In genomic region chr11:115527534-115528125, GRCh38 we compare ENCODE assay signal across 18 cellular contexts. TPM values are rescaled to one million over a fixed set of nuclear protein-coding genes. Genes with fewer than 3 reads are reported as not detected.
DNase-seq lines count a peak whose midpoint lies in the region; ATAC-seq lines count a peak whose summit lies in the region.
"Had no signal": no experiment of that assay in that cellular context is flagged by ENCODE, and none has a peak within 500 bp of the region (broad histone marks: within the 10 kb centered on the region; RNA-seq: fewer than 3 reads in every experiment).

No MANE protein-coding gene starts in this region.

- CTCF ChIA-PET in activated CD4-positive, alpha-beta memory T cell treated with anti-CD3 and anti-CD28 coated beads, Interleukin-2, amount 10 ng/mL, durations not matched to agents 7 days and 5 days (lab: Charles Lee), result no interaction called here

- H3K36me3 ChIP-seq in H7 (replicated peaks; ENCODE audit: control insufficient read depth, insufficient read depth, low read length) (no peaks in the 10 kb centered on the region), trophoblast cell (ENCODE audit: control insufficient read depth in 1 of 2, insufficient read depth in 2 of 2, low read length in 2 of 2) (no peaks in the 10 kb centered on the region), Karpas-422 (ENCODE audit: insufficient read depth, low read length) (no peaks in the 10 kb centered on the region)
- H3K36me3 ChIP-seq: BLaER1, uterus had no signal

- H4K12ac ChIP-seq in trophoblast cell (ENCODE audit: low read depth, low read length), result no peak overlapping the region

- H3K9me3 Mint-ChIP-seq in activated CD4-positive, alpha-beta memory T cell treated with anti-CD3 and anti-CD28 coated beads, Interleukin-2, amount 10 ng/mL, durations not matched to agents 7 days and 5 days, result no peaks in the 10 kb centered on the region
- H3K9me3 Mint-ChIP-seq: activated naive CD8-positive, alpha-beta T cell treated with anti-CD3 and anti-CD28 coated beads, Interleukin-2, amount 10 ng/mL, durations not matched to agents 7 days and 5 days had no signal

- POLR2A ChIA-PET in activated CD4-positive, alpha-beta memory T cell treated with anti-CD3 and anti-CD28 coated beads, Interleukin-2, amount 10 ng/mL, durations not matched to agents 7 days and 5 days (lab: Charles Lee), result no interaction called here

- no peaks in the 10 kb centered on the region for H3K27me3 Mint-ChIP-seq in activated CD4-positive, alpha-beta memory T cell treated with anti-CD3 and anti-CD28 coated beads, Interleukin-2, amount 10 ng/mL, durations not matched to agents 7 days and 5 days

- H3K27ac ChIP-seq in trophoblast cell (ENCODE audit: low read depth, low read length) (no peak overlapping the region), Karpas-422 (ENCODE audit: low read length) (no peak overlapping the region)
- H3K27ac ChIP-seq: BLaER1, uterus had no signal

- H3K4me2 ChIP-seq in trophoblast cell (ENCODE audit: low read length) (peak overlapping the region; percentile 38), Karpas-422 (ENCODE audit: low read depth, low read length, poor library complexity, severe bottlenecking) (no peak overlapping the region)
- H3K4me2 ChIP-seq: BLaER1 had no signal

- DNase-seq in H7 (peak; percentile 20), NCI-H345 (lab: John Stamatoyannopoulos, UW) (peak; percentile 71), trophoblast cell (peak in 1 of 2 donors; percentile 46), Karpas-422 (no peak), NCI-H2227 treated with DMSO at 0.1 percent for 48 hours (lab: John Stamatoyannopoulos, UW) (no peak)
- DNase-seq in activated CD4-positive, alpha-beta memory T cell treated with anti-CD3 and anti-CD28 coated beads, Interleukin-2, amount 10 ng/mL, durations not matched to agents 7 days and 5 days, result no peak
- DNase-seq: activated naive CD8-positive, alpha-beta T cell treated with anti-CD3 and anti-CD28 coated beads, Interleukin-2, amount 10 ng/mL, durations not matched to agents 7 days and 5 days; central memory CD4-positive, alpha-beta T cell; KG1; naive thymus-derived CD4-positive, alpha-beta T cell; NCI-H2107; stimulated activated CD4-positive, alpha-beta T cell treated with anti-CD3 and anti-CD28 coated beads, Interleukin-4, amount 100 ng/mL, for 4 hours; uterus had no signal

- no peak overlapping the region for H2BK120ac ChIP-seq in trophoblast cell (ENCODE audit: insufficient read depth, low read length, poor library complexity)

- H3K27me3 ChIP-seq in H7 (ENCODE audit: control insufficient read depth, insufficient read depth, low read length) (no peaks in the 10 kb centered on the region; the same call in 1 of the 2 replicates), trophoblast cell (ENCODE audit: insufficient read depth, low read length) (no peaks in the 10 kb centered on the region), Karpas-422 (ENCODE audit: low read length) (no peaks in the 10 kb centered on the region)
- H3K27me3 ChIP-seq: BLaER1, uterus had no signal

- H3K4me3 Mint-ChIP-seq in activated CD4-positive, alpha-beta memory T cell treated with anti-CD3 and anti-CD28 coated beads, Interleukin-2, amount 10 ng/mL, durations not matched to agents 7 days and 5 days, result no peak overlapping the region
- H3K4me3 Mint-ChIP-seq: activated naive CD8-positive, alpha-beta T cell treated with anti-CD3 and anti-CD28 coated beads, Interleukin-2, amount 10 ng/mL, durations not matched to agents 7 days and 5 days; naive thymus-derived CD4-positive, alpha-beta T cell; stimulated activated memory B cell treated with anti-CD40 and anti-IgM and Interleukin-4, amounts not matched to agents 10 μg/mL and 1 μg/mL and 100 μg/mL, for 72 hours had no signal

- H2BK12ac ChIP-seq in trophoblast cell (ENCODE audit: low read length), result peak overlapping the region; percentile 50

- no peak overlapping the region for H3K27ac Mint-ChIP-seq in activated CD4-positive, alpha-beta memory T cell treated with anti-CD3 and anti-CD28 coated beads, Interleukin-2, amount 10 ng/mL, durations not matched to agents 7 days and 5 days
- H3K27ac Mint-ChIP-seq: activated naive CD8-positive, alpha-beta T cell treated with anti-CD3 and anti-CD28 coated beads, Interleukin-2, amount 10 ng/mL, durations not matched to agents 7 days and 5 days; naive thymus-derived CD4-positive, alpha-beta T cell; stimulated activated memory B cell treated with anti-CD40 and anti-IgM and Interleukin-4, amounts not matched to agents 10 μg/mL and 1 μg/mL and 100 μg/mL, for 72 hours had no signal

- no peaks in the 10 kb centered on the region for H3K36me3 Mint-ChIP-seq in activated CD4-positive, alpha-beta memory T cell treated with anti-CD3 and anti-CD28 coated beads, Interleukin-2, amount 10 ng/mL, durations not matched to agents 7 days and 5 days (ENCODE audit: low read depth)
- H3K36me3 Mint-ChIP-seq: activated naive CD8-positive, alpha-beta T cell treated with anti-CD3 and anti-CD28 coated beads, Interleukin-2, amount 10 ng/mL, durations not matched to agents 7 days and 5 days; naive thymus-derived CD4-positive, alpha-beta T cell; stimulated activated memory B cell treated with anti-CD40 and anti-IgM and Interleukin-4, amounts not matched to agents 10 μg/mL and 1 μg/mL and 100 μg/mL, for 72 hours had no signal

- no peak overlapping the region for H4K91ac ChIP-seq in trophoblast cell (ENCODE audit: low read depth, low read length)

- peak; percentile 46 for ATAC-seq in esophagus mucosa
- ATAC-seq in GM18498 (IDR thresholded peaks at IDR 0.05; ENCODE audit: unreplicated experiment), result no peak
- ATAC-seq: naive thymus-derived CD4-positive, alpha-beta T cell; sciatic nerve; stimulated activated memory B cell treated with anti-CD40 and anti-IgM and Interleukin-4, amounts not matched to agents 10 μg/mL and 1 μg/mL and 100 μg/mL, for 72 hours had no signal

- H3K4me1 ChIP-seq in trophoblast cell (ENCODE audit: control insufficient read depth in 1 of 2, insufficient read depth in 2 of 2, low read length in 2 of 2) (peaks cover 7 to 8% of the 10 kb centered on the region in 2 experiments), Karpas-422 (ENCODE audit: low read length) (no peaks in the 10 kb centered on the region; the same call in 1 of the 2 replicates)
- H3K4me1 ChIP-seq: uterus had no signal

- no peaks in the 10 kb centered on the region for H4K20me1 ChIP-seq in Karpas-422 (ENCODE audit: insufficient read depth, low read depth, low read length)
- H4K20me1 ChIP-seq: BLaER1 had no signal

- H3K14ac ChIP-seq in trophoblast cell (ENCODE audit: low read length), result no peak overlapping the region

- H3K79me2 ChIP-seq in trophoblast cell (ENCODE audit: control insufficient read depth, insufficient read depth, low read length, poor library complexity) (no peaks in the 10 kb centered on the region), Karpas-422 (ENCODE audit: low read length) (no peaks in the 10 kb centered on the region)

- H3K9me2 ChIP-seq in Karpas-422 (replicated peaks; ENCODE audit: insufficient read depth, low read length), result no peaks in the 10 kb centered on the region

- H3K9ac ChIP-seq in trophoblast cell (ENCODE audit: low read length) (no peak overlapping the region), Karpas-422 (ENCODE audit: low read length) (no peak overlapping the region)
- H3K9ac ChIP-seq: BLaER1 had no signal

- no CpG with 5 or more reads among the region's 2 CpGs for WGBS in trophoblast cell (ENCODE audit: extremely low coverage, insufficient coverage, insufficient read length)

- H3K23ac ChIP-seq in trophoblast cell (ENCODE audit: low read length), result no peak overlapping the region

- H4K8ac ChIP-seq in trophoblast cell (ENCODE audit: low read depth, low read length), result no peak overlapping the region

- H3K79me1 ChIP-seq in trophoblast cell (ENCODE audit: low read length), result no peaks in the 10 kb centered on the region

- H3K4ac ChIP-seq in trophoblast cell (ENCODE audit: low read depth, low read length), result no peak overlapping the region

- H2BK5ac ChIP-seq in trophoblast cell (ENCODE audit: low read depth, low read length, poor library complexity), result no peak overlapping the region

- H3K18ac ChIP-seq in trophoblast cell (ENCODE audit: low read length), result no peak overlapping the region

- H3K9me3 ChIP-seq in trophoblast cell (ENCODE audit: insufficient read depth, low read depth, low read length) (no peaks in the 10 kb centered on the region), Karpas-422 (ENCODE audit: low read length) (no peaks in the 10 kb centered on the region)
- H3K9me3 ChIP-seq: BLaER1, uterus had no signal

- no peaks in the 10 kb centered on the region for H3K4me1 Mint-ChIP-seq in activated CD4-positive, alpha-beta memory T cell treated with anti-CD3 and anti-CD28 coated beads, Interleukin-2, amount 10 ng/mL, durations not matched to agents 7 days and 5 days
- H3K4me1 Mint-ChIP-seq: activated naive CD8-positive, alpha-beta T cell treated with anti-CD3 and anti-CD28 coated beads, Interleukin-2, amount 10 ng/mL, durations not matched to agents 7 days and 5 days; naive thymus-derived CD4-positive, alpha-beta T cell; stimulated activated memory B cell treated with anti-CD40 and anti-IgM and Interleukin-4, amounts not matched to agents 10 μg/mL and 1 μg/mL and 100 μg/mL, for 72 hours had no signal

- no peak overlapping the region for H2AK5ac ChIP-seq in trophoblast cell (ENCODE audit: low read length)

- H2AFZ ChIP-seq in trophoblast cell (ENCODE audit: insufficient read depth, low read length, poor library complexity) (no peak overlapping the region), Karpas-422 (ENCODE audit: low read length) (no peak overlapping the region)

- H3K4me3 ChIP-seq in H7 (ENCODE audit: insufficient read depth, low read depth, low read length), result no peak overlapping the region
- no peak overlapping the region for H3K4me3 ChIP-seq in trophoblast cell (ENCODE audit: low read depth, low read length)
- no peak overlapping the region for H3K4me3 ChIP-seq in Karpas-422 (ENCODE audit: low read length)
- H3K4me3 ChIP-seq: BLaER1, uterus had no signal

RNA-seq across cellular contexts. Expression of gene CADM1, which starts 23.4 kb away (rescaled TPM):
- 13.9 and 15.5 TPM in 2 replicates for total RNA-seq in H7 (2014; rRNA removed; shearing (Covaris generic))
- total RNA-seq in esophagus mucosa, result 8.8 TPM
- 70.4 and 73.0 TPM in 2 replicates for polyA plus RNA-seq in trophoblast cell (2013)
- total RNA-seq in Karpas-422 (2014; rRNA removed; shearing (Covaris generic); ENCODE audit: low replicate concordance), result 0.14 TPM in 1 of 2 replicates, not detected in the other
- 1 to 10 TPM; 1.7 to 2.5 TPM for total RNA-seq in activated CD4-positive, alpha-beta memory T cell treated with anti-CD3 and anti-CD28 coated beads, Interleukin-2, amount 10 ng/mL, durations not matched to agents 7 days and 5 days

Comparison
In these comparisons a context has a peak if more than half of its experiments do, and no peak if none do; other contexts are left out.
1. DNase-seq: peak in H7 (single experiment) and NCI-H345 (single experiment); none in Karpas-422 (single experiment), NCI-H2227 treated with DMSO at 0.1 percent for 48 hours (single experiment) and activated CD4-positive, alpha-beta memory T cell treated with anti-CD3 and anti-CD28 coated beads, Interleukin-2, amount 10 ng/mL, durations not matched to agents 7 days and 5 days (single experiment).